Comparison of ENCODE assay signal across 8 cellular contexts in the genomic region with DNA sequence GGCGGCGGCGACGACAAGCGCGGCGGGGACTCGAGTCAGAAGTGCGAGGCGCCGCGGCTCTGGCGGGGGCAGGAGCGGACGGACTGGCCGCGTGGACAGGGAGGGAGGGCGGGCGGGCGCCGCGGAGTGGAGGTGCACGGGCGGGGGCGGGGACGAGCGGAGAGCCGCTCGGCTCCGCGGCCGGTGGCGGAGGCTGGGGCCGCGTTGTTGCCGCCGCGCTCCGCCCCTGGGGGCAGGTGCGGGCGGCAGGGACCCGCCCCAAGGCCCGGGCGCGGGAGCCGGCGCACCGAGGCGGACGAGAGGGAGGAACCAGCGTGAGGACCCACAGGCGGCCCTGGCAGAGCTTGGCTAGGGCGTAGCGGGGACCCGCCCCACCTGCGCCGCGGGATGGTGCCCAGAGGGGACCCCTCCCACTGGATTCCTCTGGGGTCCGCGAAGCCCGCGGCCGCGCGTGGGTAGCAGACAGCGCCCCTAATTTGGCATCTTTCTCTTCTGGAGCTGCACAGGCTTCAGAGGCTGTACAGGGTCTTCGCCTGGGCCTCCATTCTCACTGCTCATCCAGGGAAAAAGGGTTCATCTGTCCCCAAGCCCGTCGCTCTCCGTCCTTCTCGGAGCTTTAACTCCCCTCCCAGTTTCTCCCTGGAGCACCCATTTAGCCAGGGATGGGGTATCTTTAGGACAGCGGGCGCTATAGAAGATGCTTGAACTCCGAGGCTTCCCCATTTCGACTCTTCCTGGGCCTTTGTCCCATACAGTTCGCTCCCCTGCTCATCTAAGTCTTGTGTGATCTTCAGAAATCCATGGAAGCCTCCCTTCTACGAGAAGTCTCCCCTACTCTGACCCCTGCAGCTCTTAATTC. TPM values are rescaled to one million over a fixed set of nuclear protein-coding genes. Genes with fewer than 3 reads are reported as not detected.
A peak's percentile ranks its signal among the peaks of the same experiment; 100 is the strongest.
DNase-seq lines count a peak whose midpoint lies in the region; ATAC-seq and TF ChIP-seq lines count a peak whose summit lies in the region.

Gene TMEM163, minus strand, starts transcription at position 45 of the 859 bp plus-strand sequence.

- no peak within 1 kb of the TSS for H3K27ac ChIP-seq in CD4-positive, alpha-beta memory T cell (ENCODE audit: low read depth, low read length)

- DNase-seq in CD4-positive, alpha-beta memory T cell: peak in 4 of 5 donors; percentile 14 to 36 (median 18)
- DNase-seq in NCI-H345 (lab: John Stamatoyannopoulos, UW) (peak; percentile 71), astrocyte of the cerebellum (ENCODE audit: low read depth) (no peak), iPS-NIHi7 (ENCODE audit: extremely low spot score) (peak; percentile 69), medulla oblongata (ENCODE audit: extremely low spot score) (no peak)
- DNase-seq in stimulated activated CD8-positive, alpha-beta memory T cell treated with anti-CD3 and anti-CD28 coated beads, Interleukin-12 subunit alpha, Interleukin-12 subunit beta, amount 100 ng/mL, for 4 hours (ENCODE audit: low read depth): peak; percentile 27

- H3K4me3 ChIP-seq in CD4-positive, alpha-beta memory T cell (ENCODE audit: low read length in 2 of 2): peak within 1 kb of the TSS in 1 of 2 donors; percentile 19
- H3K4me3 ChIP-seq in astrocyte of the cerebellum (ENCODE audit: low read depth, low read length): peak within 1 kb of the TSS; percentile 28

- H3K9me3 ChIP-seq in CD4-positive, alpha-beta memory T cell (ENCODE audit: control insufficient read depth in 1 of 2, low read length in 2 of 2): no peaks in the 10 kb centered on the region

- H3K4me1 ChIP-seq in CD4-positive, alpha-beta memory T cell (ENCODE audit: insufficient read depth, low read length): peaks cover 17% of the 10 kb centered on the region

- ATAC-seq in GM21529 (IDR thresholded peaks at IDR 0.05; ENCODE audit: unreplicated experiment) (peak; percentile 60), HG03175 (IDR thresholded peaks at IDR 0.05; ENCODE audit: unreplicated experiment) (no peak)

- H3K36me3 ChIP-seq in CD4-positive, alpha-beta memory T cell (ENCODE audit: insufficient read depth, low read length): no peaks in the 10 kb centered on the region

- H3K27me3 ChIP-seq in CD4-positive, alpha-beta memory T cell (ENCODE audit: insufficient read depth, low read length): peaks cover 30% of the 10 kb centered on the region

- H3K9me3 Mint-ChIP-seq in CD4-positive, alpha-beta memory T cell: peaks cover 0 to 2% (median 0%) of the 10 kb centered on the region in 8 donors

- no peak for TF ChIP-seq CTCF in astrocyte of the cerebellum (IDR thresholded peaks at IDR 0.05; ENCODE audit: low read depth, low read length, missing control alignments)

- in situ Hi-C loops in astrocyte of the cerebellum (cut with HindIII; ENCODE audit: low sequenced_read_pairs): no loop called here

- H3K27me3 Mint-ChIP-seq in CD4-positive, alpha-beta memory T cell: peaks cover 48 to 50% of the 10 kb centered on the region in 2 donors

- H3K4me1 Mint-ChIP-seq in CD4-positive, alpha-beta memory T cell: peaks cover 8 to 30% (median 15%) of the 10 kb centered on the region in 4 donors

- no peak within 1 kb of the TSS for H3K27ac Mint-ChIP-seq in CD4-positive, alpha-beta memory T cell

- no peaks in the 10 kb centered on the region for H3K36me3 Mint-ChIP-seq in CD4-positive, alpha-beta memory T cell

- intact Hi-C loops in CD4-positive, alpha-beta memory T cell (cut with micrococcal nuclease): loop anchor here (5.0 kb wide), 1 partner anchor 52 kb away; no protein-coding TSS in a partner anchor

- POLR2A ChIA-PET in CD4-positive, alpha-beta memory T cell (lab: Charles Lee; ENCODE audit: partially characterized antibody): interaction anchor here (1.7 to 2.2 kb wide), 2 partner anchors 48 to 50 kb away, joined by 4 to 9 read pairs; no protein-coding TSS in a partner anchor

- peak within 1 kb of the TSS; percentile 71 to 85 (median 79) for H3K4me3 Mint-ChIP-seq in CD4-positive, alpha-beta memory T cell

- CTCF ChIA-PET in CD4-positive, alpha-beta memory T cell (lab: Charles Lee; ENCODE audit: partially characterized antibody): interaction anchor here (1.0 kb wide), 1 partner anchor 62 kb away, joined by 4 read pairs; no protein-coding TSS in a partner anchor

RNA-seq across cellular contexts. Expression of gene TMEM163, which starts in this region (rescaled TPM):
- not detected for total RNA-seq in CD4-positive, alpha-beta memory T cell
- polyA plus RNA-seq in CD4-positive, alpha-beta memory T cell: under 1 TPM in 1 of 2 donors, not detected in 1; 0.47 TPM

Comparison
In these comparisons a context has a peak if more than half of its experiments do, and no peak if none do; other contexts are left out.
1. Peak in DNase-seq in CD4-positive, alpha-beta memory T cell; RNA of the gene not detected or under 1 TPM.
2. DNase-seq: peak in NCI-H345 (single experiment), iPS-NIHi7 (single experiment) and stimulated activated CD8-positive, alpha-beta memory T cell treated with anti-CD3 and anti-CD28 coated beads, Interleukin-12 subunit alpha, Interleukin-12 subunit beta, amount 100 ng/mL, for 4 hours (single experiment); none in astrocyte of the cerebellum (single experiment) and medulla oblongata (single experiment).